ENCODE assay signal across 8 cellular contexts in genomic region chr10:45418859-45419672, GRCh38. TPM values are rescaled to one million over a fixed set of nuclear protein-coding genes. Genes with fewer than 3 reads are reported as not detected.
DNase-seq lines count a peak whose midpoint lies in the region; ATAC-seq and TF ChIP-seq lines count a peak whose summit lies in the region.

No MANE protein-coding gene starts in this region.

- ATAC-seq in GM21529 (IDR thresholded peaks at IDR 0.05; ENCODE audit: unreplicated experiment) = peak; percentile 54

- peaks cover 11% of the 10 kb centered on the region for H3K36me3 Mint-ChIP-seq in activated T-helper 1 cell treated with anti-CD3 and anti-CD28 coated beads, Interleukin-12 subunit alpha, Interleukin-12 subunit beta, Interleukin-2, Interleukin-4 antibody, amounts not matched to agents 30 ng/mL and 10 ng/mL and 1 ng/mL, durations not matched to agents 14 hours and 24 hours and 36 hours (ENCODE audit: low read depth)
- H3K36me3 Mint-ChIP-seq in nephron progenitor cell (ENCODE audit: low read depth) = no peaks in the 10 kb centered on the region

- peak overlapping the region; percentile 49 for H3K4me3 ChIP-seq in MG63
- H3K4me3 ChIP-seq in fibroblast of villous mesenchyme (ENCODE audit: low read depth, low read length) = peak overlapping the region; percentile 63
- H3K4me3 ChIP-seq in thymus (ENCODE audit: low read length) = peak overlapping the region; percentile 69

- H3K27ac Mint-ChIP-seq in activated T-helper 1 cell treated with anti-CD3 and anti-CD28 coated beads, Interleukin-12 subunit alpha, Interleukin-12 subunit beta, Interleukin-2, Interleukin-4 antibody, amounts not matched to agents 30 ng/mL and 10 ng/mL and 1 ng/mL, durations not matched to agents 14 hours and 24 hours and 36 hours = peak overlapping the region; percentile 98
- H3K27ac Mint-ChIP-seq in nephron progenitor cell = peak overlapping the region; percentile 75

- no peaks in the 10 kb centered on the region for H3K27me3 ChIP-seq in MG63
- H3K27me3 ChIP-seq in thymus (ENCODE audit: control insufficient read depth, insufficient read depth) = no peaks in the 10 kb centered on the region

- no peaks in the 10 kb centered on the region for H3K36me3 ChIP-seq in MG63
- H3K36me3 ChIP-seq in thymus (ENCODE audit: control insufficient read depth, insufficient read depth) = no peaks in the 10 kb centered on the region

- H3K4me1 Mint-ChIP-seq in activated T-helper 1 cell treated with anti-CD3 and anti-CD28 coated beads, Interleukin-12 subunit alpha, Interleukin-12 subunit beta, Interleukin-2, Interleukin-4 antibody, amounts not matched to agents 30 ng/mL and 10 ng/mL and 1 ng/mL, durations not matched to agents 14 hours and 24 hours and 36 hours (ENCODE audit: low read depth) = peaks cover 75% of the 10 kb centered on the region
- H3K4me1 Mint-ChIP-seq in nephron progenitor cell = peaks cover 31% of the 10 kb centered on the region

- H3K9me3 ChIP-seq in MG63 (no peaks in the 10 kb centered on the region), thymus (ENCODE audit: control insufficient read depth) (no peaks in the 10 kb centered on the region)

- no peaks in the 10 kb centered on the region for H3K9me3 Mint-ChIP-seq in activated T-helper 1 cell treated with anti-CD3 and anti-CD28 coated beads, Interleukin-12 subunit alpha, Interleukin-12 subunit beta, Interleukin-2, Interleukin-4 antibody, amounts not matched to agents 30 ng/mL and 10 ng/mL and 1 ng/mL, durations not matched to agents 14 hours and 24 hours and 36 hours
- H3K9me3 Mint-ChIP-seq in nephron progenitor cell = peaks cover 3% of the 10 kb centered on the region

- H3K27me3 Mint-ChIP-seq in activated T-helper 1 cell treated with anti-CD3 and anti-CD28 coated beads, Interleukin-12 subunit alpha, Interleukin-12 subunit beta, Interleukin-2, Interleukin-4 antibody, amounts not matched to agents 30 ng/mL and 10 ng/mL and 1 ng/mL, durations not matched to agents 14 hours and 24 hours and 36 hours (ENCODE audit: insufficient read depth) = no peaks in the 10 kb centered on the region
- peaks cover 11% of the 10 kb centered on the region for H3K27me3 Mint-ChIP-seq in nephron progenitor cell (ENCODE audit: low read depth, poor library complexity)

- intact Hi-C loops in activated T-helper 1 cell treated with anti-CD3 and anti-CD28 coated beads, Interleukin-12 subunit alpha, Interleukin-12 subunit beta, Interleukin-2, Interleukin-4 antibody, amounts not matched to agents 30 ng/mL and 10 ng/mL and 1 ng/mL, durations not matched to agents 14 hours and 24 hours and 36 hours (cut with micrococcal nuclease) = loop anchor here (1.0 kb wide), 2 partner anchors 46 to 252 kb away; no protein-coding TSS in a partner anchor

- WGBS in thymus = 2% methylated on average over 60 of the region's 60 CpGs

- peak overlapping the region; percentile 61 for H3K27ac ChIP-seq in thymus (ENCODE audit: low read depth)

- H3K4me3 Mint-ChIP-seq in activated T-helper 1 cell treated with anti-CD3 and anti-CD28 coated beads, Interleukin-12 subunit alpha, Interleukin-12 subunit beta, Interleukin-2, Interleukin-4 antibody, amounts not matched to agents 30 ng/mL and 10 ng/mL and 1 ng/mL, durations not matched to agents 14 hours and 24 hours and 36 hours = peak overlapping the region; percentile 96
- H3K4me3 Mint-ChIP-seq in nephron progenitor cell = peak overlapping the region; percentile 92

- peaks cover 20% of the 10 kb centered on the region for H3K4me1 ChIP-seq in thymus (ENCODE audit: control insufficient read depth, insufficient read depth, low read length)

- DNase-seq in Daoy (ENCODE audit: low read depth) = peak; percentile 21
- peak; percentile 74 for DNase-seq in MG63
- DNase-seq in activated T-helper 1 cell treated with anti-CD3 and anti-CD28 coated beads, Interleukin-12 subunit alpha, Interleukin-12 subunit beta, Interleukin-2, Interleukin-4 antibody, amounts not matched to agents 30 ng/mL and 10 ng/mL and 1 ng/mL, durations not matched to agents 14 hours and 24 hours and 36 hours (ENCODE audit: low spot score) = peak; percentile 62
- DNase-seq in fibroblast of villous mesenchyme (ENCODE audit: low read depth) = peak; percentile 29
- peak; percentile 78 for DNase-seq in nephron progenitor cell
- DNase-seq in NCI-H2081 (lab: John Stamatoyannopoulos, UW) = no peak

- no peak for TF ChIP-seq CTCF in fibroblast of villous mesenchyme (IDR thresholded peaks at IDR 0.05; ENCODE audit: insufficient read depth, low read depth, low read length)
- no peak for TF ChIP-seq CTCF in nephron progenitor cell (IDR thresholded peaks at IDR 0.05)

RNA-seq across cellular contexts. Expression of gene ALOX5, which starts 45.0 kb away (rescaled TPM):
- 0.06 TPM in 1 of 2 replicates, not detected in the other for total RNA-seq in Daoy (2014; rRNA removed; shearing (Covaris generic))
- not detected in 2 replicates for total RNA-seq in MG63 (2014; rRNA removed; shearing (Covaris generic); ENCODE audit: low replicate concordance)
- total RNA-seq in activated T-helper 1 cell treated with anti-CD3 and anti-CD28 coated beads, Interleukin-12 subunit alpha, Interleukin-12 subunit beta, Interleukin-2, Interleukin-4 antibody, amounts not matched to agents 30 ng/mL and 10 ng/mL and 1 ng/mL, durations not matched to agents 14 hours and 24 hours and 36 hours = 2.9 and 3.1 TPM in 2 replicates
- not detected in 2 replicates for total RNA-seq in fibroblast of villous mesenchyme
- 18.9 TPM for polyA plus RNA-seq in thymus

Comparison
In these comparisons a context has a peak if more than half of its experiments do, and no peak if none do; other contexts are left out.
1. DNase-seq: peak in Daoy (single experiment), MG63 (single experiment), activated T-helper 1 cell treated with anti-CD3 and anti-CD28 coated beads, Interleukin-12 subunit alpha, Interleukin-12 subunit beta, Interleukin-2, Interleukin-4 antibody, amounts not matched to agents 30 ng/mL and 10 ng/mL and 1 ng/mL, durations not matched to agents 14 hours and 24 hours and 36 hours (single experiment), fibroblast of villous mesenchyme (single experiment) and nephron progenitor cell (single experiment); none in NCI-H2081 (0 of 2).
2. Peak in every context shown above with its lines, with median percentiles within 50 percentile points of each other: H3K4me3 ChIP-seq.